14 cellular contexts compared by ENCODE assay signal in genomic region chr2:222743263-222743865, GRCh38.
DNase-seq lines count a peak whose midpoint lies in the region; ATAC-seq and TF ChIP-seq lines count a peak whose summit lies in the region.
"Had no signal": no experiment of that assay in that cellular context is flagged by ENCODE, and none has a peak within 500 bp of the region (broad histone marks: within the 10 kb centered on the region; RNA-seq: fewer than 3 reads in every experiment).

No MANE protein-coding gene starts in this region.

- H3K27ac ChIP-seq in left lung = peak overlapping the region; percentile 60 to 78
- H3K27ac ChIP-seq in smooth muscle cell (ENCODE audit: low read depth) = peak overlapping the region; percentile 30
- H3K27ac ChIP-seq: KMS-11, Peyer's patch, WERI-Rb-1 had no signal

- H3K36me3 Mint-ChIP-seq in activated CD8-positive, alpha-beta T cell treated with anti-CD3 and anti-CD28 coated beads for 36 hours (ENCODE audit: low read depth) = no peaks in the 10 kb centered on the region

- H3K27ac Mint-ChIP-seq in activated CD8-positive, alpha-beta T cell treated with anti-CD3 and anti-CD28 coated beads for 36 hours = no peak overlapping the region
- H3K27ac Mint-ChIP-seq: activated T-cell treated with anti-CD3 and anti-CD28 coated beads, Interleukin-2, amount 50 U/mL, for 72 hours; stimulated activated naive CD8-positive, alpha-beta T cell treated with anti-CD3 and anti-CD28 coated beads, Interleukin-15, Interleukin-2, amounts not matched to agents 100 ng/mL and 50 ng/mL, for 24 hours had no signal

- H3K27me3 Mint-ChIP-seq in activated CD8-positive, alpha-beta T cell treated with anti-CD3 and anti-CD28 coated beads for 36 hours = peaks cover 7% of the 10 kb centered on the region

- H4K20me1 ChIP-seq in smooth muscle cell (ENCODE audit: low read depth) = no peaks in the 10 kb centered on the region

- DNase-seq in Kasumi-1 (lab: John Stamatoyannopoulos, UW) (peak; percentile 10 to 36), left lung (peak in 1 of 2 donors; percentile 68), smooth muscle cell (lab: John Stamatoyannopoulos, UW; ENCODE audit: unreplicated experiment) (no peak), HPDE6-E6E7 (ENCODE audit: extremely low spot score) (no peak), DMS114 treated with DMSO at 0.1 percent for 48 hours (lab: John Stamatoyannopoulos, UW; ENCODE audit: unreplicated experiment) (no peak), ecto neural progenitor cell (ENCODE audit: low spot score) (no peak)
- DNase-seq in activated CD8-positive, alpha-beta T cell treated with anti-CD3 and anti-CD28 coated beads for 36 hours = no peak
- DNase-seq: activated T-cell treated with anti-CD3 and anti-CD28 coated beads, Interleukin-2, amount 50 U/mL, for 72 hours; Caco-2; NCI-H345; WERI-Rb-1 had no signal

- H3K36me3 ChIP-seq in left lung = no peaks in the 10 kb centered on the region
- H3K36me3 ChIP-seq in smooth muscle cell (ENCODE audit: low read depth) = no peaks in the 10 kb centered on the region
- H3K36me3 ChIP-seq: Peyer's patch, WERI-Rb-1 had no signal

- H3K4me1 Mint-ChIP-seq in activated CD8-positive, alpha-beta T cell treated with anti-CD3 and anti-CD28 coated beads for 36 hours (ENCODE audit: low read depth) = peaks cover 26% of the 10 kb centered on the region

- no peak overlapping the region for H3K9ac ChIP-seq in smooth muscle cell (ENCODE audit: low read depth)
- H3K9ac ChIP-seq: KMS-11 had no signal

- H3K4me2 ChIP-seq in smooth muscle cell = peak overlapping the region; percentile 45
- H3K4me2 ChIP-seq: KMS-11 had no signal

- ATAC-seq in activated CD8-positive, alpha-beta T cell treated with anti-CD3 and anti-CD28 coated beads for 36 hours = peak; percentile 29
- peak; percentile 50 for ATAC-seq in left lung
- ATAC-seq: activated T-cell treated with anti-CD3 and anti-CD28 coated beads, Interleukin-2, amount 50 U/mL, for 72 hours had no signal

- POLR2A ChIA-PET in activated CD8-positive, alpha-beta T cell treated with anti-CD3 and anti-CD28 coated beads for 36 hours (lab: Charles Lee) = interaction anchor here (1.2 kb wide), 1 partner anchor 9 kb away, joined by 3 read pairs; no protein-coding TSS in a partner anchor

- H3K4me3 Mint-ChIP-seq in activated CD8-positive, alpha-beta T cell treated with anti-CD3 and anti-CD28 coated beads for 36 hours = no peak overlapping the region
- H3K4me3 Mint-ChIP-seq: stimulated activated naive CD8-positive, alpha-beta T cell treated with anti-CD3 and anti-CD28 coated beads, Interleukin-15, Interleukin-2, amounts not matched to agents 100 ng/mL and 50 ng/mL, for 24 hours had no signal

- H3K79me2 ChIP-seq in smooth muscle cell (ENCODE audit: low read depth) = no peaks in the 10 kb centered on the region

- WGBS in smooth muscle cell (ENCODE audit: low lambda C conversion rate) = 49% methylated on average over 10 of the region's 10 CpGs

- H3K4me1 ChIP-seq in left lung (peaks cover 5 to 50% of the 10 kb centered on the region in 2 donors), smooth muscle cell (ENCODE audit: low read depth) (peaks cover 12% of the 10 kb centered on the region)
- H3K4me1 ChIP-seq: Peyer's patch had no signal

- no peaks in the 10 kb centered on the region for H3K27me3 ChIP-seq in left lung
- no peaks in the 10 kb centered on the region for H3K27me3 ChIP-seq in smooth muscle cell (ENCODE audit: low read depth)
- H3K27me3 ChIP-seq: Peyer's patch had no signal

- H3K9me3 Mint-ChIP-seq in activated CD8-positive, alpha-beta T cell treated with anti-CD3 and anti-CD28 coated beads for 36 hours = no peaks in the 10 kb centered on the region
- H3K9me3 Mint-ChIP-seq: activated T-cell treated with anti-CD3 and anti-CD28 coated beads, Interleukin-2, amount 50 U/mL, for 72 hours; stimulated activated naive CD8-positive, alpha-beta T cell treated with anti-CD3 and anti-CD28 coated beads, Interleukin-15, Interleukin-2, amounts not matched to agents 100 ng/mL and 50 ng/mL, for 24 hours had no signal

- H3K4me3 ChIP-seq in left lung = no peak overlapping the region
- H3K4me3 ChIP-seq in smooth muscle cell = no peak overlapping the region
- H3K4me3 ChIP-seq: Peyer's patch had no signal

- peaks cover 8% of the 10 kb centered on the region for H3F3A ChIP-seq in smooth muscle cell (ENCODE audit: low read depth)

- TF ChIP-seq CTCF in activated CD8-positive, alpha-beta T cell treated with anti-CD3 and anti-CD28 coated beads for 36 hours (IDR thresholded peaks at IDR 0.05) = no peak
- TF ChIP-seq CTCF in left lung (IDR thresholded peaks at IDR 0.05) = no peak
- no peak for TF ChIP-seq CTCF in smooth muscle cell (IDR thresholded peaks at IDR 0.05; ENCODE audit: borderline replicate concordance, insufficient read depth, poor library complexity, severe bottlenecking)

- peak overlapping the region; percentile 71 for H2AFZ ChIP-seq in smooth muscle cell (ENCODE audit: low read depth)

- CTCF ChIA-PET in activated CD8-positive, alpha-beta T cell treated with anti-CD3 and anti-CD28 coated beads for 36 hours (lab: Charles Lee) = interaction anchor here (1.0 kb wide), 1 partner anchor 29 kb away, joined by 3 read pairs; no protein-coding TSS in a partner anchor

- no peaks in the 10 kb centered on the region for H3K9me3 ChIP-seq in left lung
- no peaks in the 10 kb centered on the region for H3K9me3 ChIP-seq in smooth muscle cell (replicated peaks; ENCODE audit: low read depth)
- H3K9me3 ChIP-seq: Caco-2, Peyer's patch had no signal

- intact Hi-C loops in activated CD8-positive, alpha-beta T cell treated with anti-CD3 and anti-CD28 coated beads for 36 hours (cut with micrococcal nuclease) = no loop called here
- intact Hi-C loops in left lung (cut with DNase I) = no loop called here

Comparison
In these comparisons a context has a peak if more than half of its experiments do, and no peak if none do; other contexts are left out.
1. DNase-seq: peak in Kasumi-1 (2 of 2); none in activated CD8-positive, alpha-beta T cell treated with anti-CD3 and anti-CD28 coated beads for 36 hours (single experiment), smooth muscle cell (single experiment), HPDE6-E6E7 (single experiment), DMS114 treated with DMSO at 0.1 percent for 48 hours (single experiment) and ecto neural progenitor cell (single experiment).